ENCODE assay signal across 1 cellular context in genomic region chr11:65709661-65710060, GRCh38.
TF ChIP-seq lines count a peak whose summit lies in the region.

No MANE protein-coding gene starts in this region.

TF ChIP-seq in K562, 482 proteins besides CTCF, POLR2A, EP300 and RAD21 (continues in another document):
- TF ChIP-seq FOXJ3 (CRISPR knock-in tag; IDR thresholded peaks at IDR 0.05) (no peak), NR2C1 (IDR thresholded peaks at IDR 0.05) (no peak), NR2C1 (tag; IDR thresholded peaks at IDR 0.05) (peak; percentile 56), ZFPM2 (CRISPR knock-in tag; IDR thresholded peaks at IDR 0.05) (no peak), ZNF395 (CRISPR knock-in tag; IDR thresholded peaks at IDR 0.05) (no peak), DPF2 (IDR thresholded peaks at IDR 0.05) (0 out of 2 replicates have a peak, but pooled peaks have one; percentile 18), E2F6 (IDR thresholded peaks at IDR 0.05; ENCODE audit: borderline replicate concordance in 1 of 2, extremely low read depth in 1 of 2, insufficient read depth in 1 of 2, insufficient read length in 1 of 2, low read depth in 1 of 2, low read length in 1 of 2, poor library complexity in 1 of 2, severe bottlenecking in 1 of 2) (no peak), ZNF707 (CRISPR knock-in tag; conservative IDR thresholded peaks at IDR 0.05) (no peak), ZNF518B (CRISPR knock-in tag; IDR thresholded peaks at IDR 0.05) (no peak), ESRRA (IDR thresholded peaks at IDR 0.05; ENCODE audit: borderline replicate concordance, low read depth) (peak; percentile 93), SNAPC5 (CRISPR knock-in tag; IDR thresholded peaks at IDR 0.05) (no peak), SNRNP70 (optimal IDR thresholded peaks at IDR 0.05; ENCODE audit: low read depth, low read length) (no peak), SMARCA5 (IDR thresholded peaks at IDR 0.05) (no peak), HDAC8 (tag; IDR thresholded peaks at IDR 0.05) (no peak), SRSF9 (IDR thresholded peaks at IDR 0.05; ENCODE audit: borderline replicate concordance, low read depth, low read length) (no peak), ZNF224 (CRISPR knock-in tag; IDR thresholded peaks at IDR 0.05) (no peak), E2F5 (CRISPR knock-in tag; IDR thresholded peaks at IDR 0.05) (no peak), POU5F1 (IDR thresholded peaks at IDR 0.05; ENCODE audit: borderline replicate concordance, low read depth, low read length, partially characterized antibody) (no peak), ZFP91 (CRISPR knock-in tag; IDR thresholded peaks at IDR 0.05) (no peak), RFX1 (IDR thresholded peaks at IDR 0.05) (peak; percentile 91), POLR3A (IDR thresholded peaks at IDR 0.05; ENCODE audit: borderline replicate concordance, extremely low read depth, insufficient read depth, insufficient read length) (no peak), HNRNPK (IDR thresholded peaks at IDR 0.05; ENCODE audit: low read depth, low read length, poor library complexity, severe bottlenecking) (no peak), SRF (CRISPR knock-in tag; IDR thresholded peaks at IDR 0.05) (peak; percentile 88 to 98), ZKSCAN3 (CRISPR knock-in tag; IDR thresholded peaks at IDR 0.05) (no peak), ZNF140 (CRISPR knock-in tag; IDR thresholded peaks at IDR 0.05) (no peak), IRF9 (tag; IDR thresholded peaks at IDR 0.05) (no peak), ERF (CRISPR knock-in tag; IDR thresholded peaks at IDR 0.05) (no peak), BCOR (IDR thresholded peaks at IDR 0.05) (no peak), NR2C2 (CRISPR knock-in tag; IDR thresholded peaks at IDR 0.05) (no peak), NR2C2 (tag; IDR thresholded peaks at IDR 0.05) (no peak), ZBED1 (IDR thresholded peaks at IDR 0.05) (no peak), DDX20 (tag; IDR thresholded peaks at IDR 0.05; ENCODE audit: low read depth) (no peak), THRA (IDR thresholded peaks at IDR 0.05) (no peak), ZNF655 (CRISPR knock-in tag; IDR thresholded peaks at IDR 0.05) (no peak), ELF1 (tag; IDR thresholded peaks at IDR 0.05) (no peak), RBM39 (optimal IDR thresholded peaks at IDR 0.05; ENCODE audit: low read depth, low read length) (no peak), RBBP5 (IDR thresholded peaks at IDR 0.05; ENCODE audit: borderline replicate concordance, insufficient read depth, low read length, poor library complexity, severe bottlenecking) (no peak), ZBTB26 (CRISPR knock-in tag; IDR thresholded peaks at IDR 0.05) (no peak), HOXB6 (CRISPR knock-in tag; IDR thresholded peaks at IDR 0.05; ENCODE audit: borderline replicate concordance) (no peak), CBX5 (IDR thresholded peaks at IDR 0.05; ENCODE audit: borderline replicate concordance, low read depth) (no peak), JUND (IDR thresholded peaks at IDR 0.05; ENCODE audit: borderline replicate concordance, low read depth, low read length) (no peak), JUND (tag; IDR thresholded peaks at IDR 0.05; ENCODE audit: borderline replicate concordance, low read depth, low read length) (peak; percentile 22; the same call in 1 of the 3 replicates), ZNF449 (CRISPR knock-in tag; IDR thresholded peaks at IDR 0.05) (no peak), ZBTB1 (CRISPR knock-in tag; IDR thresholded peaks at IDR 0.05; ENCODE audit: borderline replicate concordance, low read depth) (peak; percentile 76; the same call in 1 of the 2 replicates), PRMT5 (CRISPR knock-in tag; IDR thresholded peaks at IDR 0.05) (no peak), HNRNPH1 (optimal IDR thresholded peaks at IDR 0.05; ENCODE audit: low read depth, low read length) (no peak), CREB5 (CRISPR knock-in tag; IDR thresholded peaks at IDR 0.05) (no peak), ARID1B (IDR thresholded peaks at IDR 0.05) (peak; percentile 28; the same call in 1 of the 2 replicates), MXI1 (IDR thresholded peaks at IDR 0.05; ENCODE audit: low read depth, low read length) (peak; percentile 25; the same call in 1 of the 2 replicates), ELF2 (CRISPR knock-in tag; IDR thresholded peaks at IDR 0.05) (no peak), ZNF699 (CRISPR knock-in tag; IDR thresholded peaks at IDR 0.05; ENCODE audit: insufficient replicate concordance) (no peak)
